Comparison of ENCODE assay signal across 1 cellular context in the genomic region with DNA sequence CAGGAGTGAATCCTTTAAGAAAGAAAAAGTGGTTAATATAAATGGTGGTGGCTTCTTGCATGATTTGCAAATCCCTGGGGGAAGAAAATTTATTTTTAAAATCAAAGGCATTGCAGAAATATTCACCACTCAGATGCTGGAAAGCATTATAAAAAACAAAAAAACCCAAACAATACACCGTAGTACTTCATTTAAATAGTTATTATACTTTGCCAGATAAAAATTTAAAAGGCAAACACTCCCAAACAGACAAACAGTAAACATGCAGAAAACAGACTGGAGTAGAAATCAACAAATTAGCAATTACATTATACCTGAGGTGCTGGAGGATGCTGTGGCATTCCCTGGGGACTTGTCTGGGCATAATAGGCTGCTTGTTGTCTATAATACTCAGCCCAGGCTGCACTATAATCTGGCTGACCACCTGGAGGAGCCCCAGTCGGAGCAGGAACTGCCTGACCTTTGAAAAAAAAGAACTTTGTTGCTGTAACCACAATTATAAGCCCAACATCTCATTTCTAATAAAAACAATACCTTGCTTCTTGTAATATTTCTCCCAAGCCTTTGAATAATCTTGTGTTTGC.
TF ChIP-seq lines count a peak whose summit lies in the region.

No MANE protein-coding gene starts in this region.

TF ChIP-seq in SK-N-SH treated with all-trans-retinoic acid at 6 μM for 48 hours, 23 proteins besides CTCF, POLR2A, EP300 and RAD21 (continued from another document):
- TF ChIP-seq, protein P1, sequence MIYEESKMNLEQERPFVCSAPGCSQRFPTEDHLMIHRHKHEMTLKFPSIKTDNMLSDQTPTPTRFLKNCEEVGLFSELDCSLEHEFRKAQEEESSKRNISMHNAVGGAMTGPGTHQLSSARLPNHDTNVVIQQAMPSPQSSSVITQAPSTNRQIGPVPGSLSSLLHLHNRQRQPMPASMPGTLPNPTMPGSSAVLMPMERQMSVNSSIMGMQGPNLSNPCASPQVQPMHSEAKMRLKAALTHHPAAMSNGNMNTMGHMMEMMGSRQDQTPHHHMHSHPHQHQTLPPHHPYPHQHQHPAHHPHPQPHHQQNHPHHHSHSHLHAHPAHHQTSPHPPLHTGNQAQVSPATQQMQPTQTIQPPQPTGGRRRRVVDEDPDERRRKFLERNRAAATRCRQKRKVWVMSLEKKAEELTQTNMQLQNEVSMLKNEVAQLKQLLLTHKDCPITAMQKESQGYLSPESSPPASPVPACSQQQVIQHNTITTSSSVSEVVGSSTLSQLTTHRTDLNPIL (CRISPR knock-in tag; IDR thresholded peaks at IDR 0.05; ENCODE audit: low read depth) = no peak
- TF ChIP-seq, protein P2, sequence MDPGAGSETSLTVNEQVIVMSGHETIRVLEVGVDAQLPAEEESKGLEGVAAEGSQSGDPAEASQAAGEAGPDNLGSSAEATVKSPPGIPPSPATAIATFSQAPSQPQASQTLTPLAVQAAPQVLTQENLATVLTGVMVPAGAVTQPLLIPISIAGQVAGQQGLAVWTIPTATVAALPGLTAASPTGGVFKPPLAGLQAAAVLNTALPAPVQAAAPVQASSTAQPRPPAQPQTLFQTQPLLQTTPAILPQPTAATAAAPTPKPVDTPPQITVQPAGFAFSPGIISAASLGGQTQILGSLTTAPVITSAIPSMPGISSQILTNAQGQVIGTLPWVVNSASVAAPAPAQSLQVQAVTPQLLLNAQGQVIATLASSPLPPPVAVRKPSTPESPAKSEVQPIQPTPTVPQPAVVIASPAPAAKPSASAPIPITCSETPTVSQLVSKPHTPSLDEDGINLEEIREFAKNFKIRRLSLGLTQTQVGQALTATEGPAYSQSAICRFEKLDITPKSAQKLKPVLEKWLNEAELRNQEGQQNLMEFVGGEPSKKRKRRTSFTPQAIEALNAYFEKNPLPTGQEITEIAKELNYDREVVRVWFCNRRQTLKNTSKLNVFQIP (CRISPR knock-in tag; IDR thresholded peaks at IDR 0.05; ENCODE audit: borderline replicate concordance, low read depth) = no peak
